ENCODE assay signal across 13 cellular contexts in genomic region chr2:134074619-134075018, GRCh38.
"Had no signal": no experiment of that assay in that cellular context is flagged by ENCODE, and none has a peak within 500 bp of the region (broad histone marks: within the 10 kb centered on the region; RNA-seq: fewer than 3 reads in every experiment).

No MANE protein-coding gene starts in this region.

- H3K27ac Mint-ChIP-seq: natural killer cell, neural progenitor cell had no signal

- DNase-seq: colonic mucosa; dermis blood vessel endothelial cell; erythroblast; foreskin keratinocyte; heart left ventricle; hippocampal formation; natural killer cell; ovary; right cardiac atrium; stimulated activated CD4-positive, alpha-beta T cell treated with anti-CD3 and anti-CD28 coated beads, Interleukin-2, amount 100 ng/mL, for 48 hours; stimulated activated naive CD4-positive, alpha-beta T cell treated with Interleukin-2 at 50 U/mL for 16 hours; trophoblast cell had no signal

- H3K4me1 Mint-ChIP-seq: natural killer cell, neural progenitor cell had no signal

- H3K4me3 Mint-ChIP-seq: natural killer cell, neural progenitor cell had no signal

- H3K9me3 Mint-ChIP-seq: natural killer cell had no signal

- H3K36me3 Mint-ChIP-seq: natural killer cell, neural progenitor cell had no signal

- ATAC-seq: foreskin keratinocyte, heart left ventricle, natural killer cell, right cardiac atrium had no signal
